26 cellular contexts compared by ENCODE assay signal in the genomic region with DNA sequence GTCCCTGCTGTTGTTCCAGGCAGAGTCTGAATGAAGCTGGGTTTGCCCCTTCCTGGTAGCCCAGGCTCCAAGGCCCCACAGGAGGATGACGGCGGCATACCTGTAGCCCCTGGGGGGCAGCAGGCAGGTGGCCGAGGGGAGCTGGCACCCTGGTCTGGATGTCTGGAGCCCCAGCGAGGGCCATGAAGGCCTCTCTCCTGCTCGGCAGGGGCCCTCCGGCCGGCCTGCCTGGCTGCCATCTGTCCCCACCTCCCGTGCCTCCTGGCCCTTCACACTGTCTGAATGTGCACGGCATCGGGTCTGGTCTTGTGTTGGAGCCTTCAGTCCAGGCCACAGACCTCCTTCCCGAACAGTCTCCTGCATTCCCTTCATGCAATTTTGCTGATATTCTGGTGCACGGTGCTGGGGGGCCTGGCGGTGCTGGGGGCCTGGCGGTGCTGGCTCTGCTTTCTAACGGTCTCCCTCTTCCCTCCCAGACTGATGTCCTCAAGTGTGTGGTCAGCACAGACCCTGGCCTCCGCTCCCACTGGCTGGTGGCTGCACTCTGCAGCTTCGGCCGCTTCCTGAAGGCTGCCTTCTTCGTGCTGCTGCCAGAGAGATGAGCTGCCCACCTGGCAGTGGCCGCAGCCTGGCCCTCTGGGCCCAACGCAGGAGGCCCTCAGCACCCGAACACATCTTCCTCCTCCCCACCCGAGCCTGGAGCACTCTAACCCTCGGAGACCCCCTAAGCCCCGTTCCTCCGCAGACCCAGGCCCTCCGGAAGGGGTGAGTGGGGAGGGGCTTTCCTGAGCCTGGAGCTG. TPM values are rescaled to one million over a fixed set of nuclear protein-coding genes. Genes with fewer than 3 reads are reported as not detected.
DNase-seq lines count a peak whose midpoint lies in the region; ATAC-seq and TF ChIP-seq lines count a peak whose summit lies in the region.
"Had no signal": no experiment of that assay in that cellular context is flagged by ENCODE, and none has a peak within 500 bp of the region (broad histone marks: within the 10 kb centered on the region; RNA-seq: fewer than 3 reads in every experiment).

No MANE protein-coding gene starts in this region.

- H3K4me1 Mint-ChIP-seq in glutamatergic neuron (ENCODE audit: low read depth, unreplicated experiment), result peaks cover 2% of the 10 kb centered on the region
- H3K4me1 Mint-ChIP-seq in neural crest cell, result peaks cover 4% of the 10 kb centered on the region
- H3K4me1 Mint-ChIP-seq in activated T-helper 1 cell treated with anti-CD3 and anti-CD28 coated beads, Interleukin-12 subunit alpha, Interleukin-12 subunit beta, Interleukin-2, Interleukin-4 antibody, amounts not matched to agents 30 ng/mL and 10 ng/mL and 1 ng/mL, durations not matched to agents 14 hours and 24 hours and 36 hours (ENCODE audit: low read depth), result no peaks in the 10 kb centered on the region
- H3K4me1 Mint-ChIP-seq: naive thymus-derived CD4-positive, alpha-beta T cell; stimulated activated effector memory CD8-positive, alpha-beta T cell treated with anti-CD3 and anti-CD28 coated beads, Interleukin-12 subunit alpha, Interleukin-12 subunit beta, amount 100 ng/mL, for 72 hours had no signal

- H3K27ac ChIP-seq in RWPE1, result 0 out of 2 replicates have a peak overlapping the region, but pooled peaks have one; percentile 1
- H3K27ac ChIP-seq: BLaER1 treated with 17β-estradiol and CSF1 and Interleukin-3, amounts not matched to agents 10 nM and 100 nM; breast epithelium; SK-N-MC had no signal

- CTCF ChIA-PET in RWPE1 (lab: Yijun Ruan, JAX), result no interaction called here

- peaks cover 1% of the 10 kb centered on the region for H3K27me3 Mint-ChIP-seq in glutamatergic neuron (ENCODE audit: unreplicated experiment)
- no peaks in the 10 kb centered on the region for H3K27me3 Mint-ChIP-seq in neural crest cell (ENCODE audit: low read depth)
- H3K27me3 Mint-ChIP-seq in activated T-helper 1 cell treated with anti-CD3 and anti-CD28 coated beads, Interleukin-12 subunit alpha, Interleukin-12 subunit beta, Interleukin-2, Interleukin-4 antibody, amounts not matched to agents 30 ng/mL and 10 ng/mL and 1 ng/mL, durations not matched to agents 14 hours and 24 hours and 36 hours (ENCODE audit: insufficient read depth), result no peaks in the 10 kb centered on the region
- H3K27me3 Mint-ChIP-seq: dendritic cell treated with granulocyte-macrophage colony-stimulating factor and Interleukin-4, amounts not matched to agents 40 ng/mL and 50 ng/mL, for 4 days; naive thymus-derived CD4-positive, alpha-beta T cell had no signal

- ATAC-seq in HG03442 (IDR thresholded peaks at IDR 0.05; ENCODE audit: unreplicated experiment) (no peak), left lobe of liver (no peak)

- intact Hi-C loops in activated T-helper 1 cell treated with anti-CD3 and anti-CD28 coated beads, Interleukin-12 subunit alpha, Interleukin-12 subunit beta, Interleukin-2, Interleukin-4 antibody, amounts not matched to agents 30 ng/mL and 10 ng/mL and 1 ng/mL, durations not matched to agents 14 hours and 24 hours and 36 hours (cut with micrococcal nuclease), result no loop called here

- H3K27ac Mint-ChIP-seq in glutamatergic neuron (ENCODE audit: unreplicated experiment) (peak overlapping the region; percentile 43), neural crest cell (ENCODE audit: unreplicated experiment) (peak overlapping the region; percentile 88)
- no peak overlapping the region for H3K27ac Mint-ChIP-seq in activated T-helper 1 cell treated with anti-CD3 and anti-CD28 coated beads, Interleukin-12 subunit alpha, Interleukin-12 subunit beta, Interleukin-2, Interleukin-4 antibody, amounts not matched to agents 30 ng/mL and 10 ng/mL and 1 ng/mL, durations not matched to agents 14 hours and 24 hours and 36 hours
- H3K27ac Mint-ChIP-seq: dendritic cell treated with granulocyte-macrophage colony-stimulating factor and Interleukin-4, amounts not matched to agents 40 ng/mL and 50 ng/mL, for 4 days; naive thymus-derived CD4-positive, alpha-beta T cell had no signal

- H3K36me3 Mint-ChIP-seq in glutamatergic neuron (ENCODE audit: unreplicated experiment) (no peaks in the 10 kb centered on the region), neural crest cell (ENCODE audit: low read depth) (peaks cover 3% of the 10 kb centered on the region)
- no peaks in the 10 kb centered on the region for H3K36me3 Mint-ChIP-seq in activated T-helper 1 cell treated with anti-CD3 and anti-CD28 coated beads, Interleukin-12 subunit alpha, Interleukin-12 subunit beta, Interleukin-2, Interleukin-4 antibody, amounts not matched to agents 30 ng/mL and 10 ng/mL and 1 ng/mL, durations not matched to agents 14 hours and 24 hours and 36 hours (ENCODE audit: low read depth)

- DNase-seq in D341Med (ENCODE audit: low spot score) (peak; percentile 29), RWPE1 (ENCODE audit: low spot score) (no peak), glutamatergic neuron (no peak), neural crest cell (ENCODE audit: low read depth, low spot score) (no peak), left lobe of liver (ENCODE audit: low spot score) (no peak), middle frontal gyrus (ENCODE audit: extremely low spot score, low spot score) (no peak)
- DNase-seq in activated T-helper 1 cell treated with anti-CD3 and anti-CD28 coated beads, Interleukin-12 subunit alpha, Interleukin-12 subunit beta, Interleukin-2, Interleukin-4 antibody, amounts not matched to agents 30 ng/mL and 10 ng/mL and 1 ng/mL, durations not matched to agents 14 hours and 24 hours and 36 hours (ENCODE audit: low spot score), result no peak
- DNase-seq: ACHN; activated CD4-positive, alpha-beta T cell treated with anti-CD3 and anti-CD28 coated beads, Interleukin-2, amount 50 U/mL, for 4 hours; activated CD8-positive, alpha-beta memory T cell treated with anti-CD3 and anti-CD28 coated beads, Interleukin-2, amount 50 U/mL, for 4 hours; activated effector memory CD4-positive, alpha-beta T cell treated with anti-CD3 and anti-CD28 coated beads, Interleukin-2, amount 50 U/mL, for 16 hours; HCEC 1CT; mesendoderm; naive thymus-derived CD4-positive, alpha-beta T cell; NCI-H1105; NCI-H2029; NCI-H526 treated with DMSO at 0.1 percent for 48 hours; retina; stimulated activated CD4-positive, alpha-beta T cell treated with anti-CD3 and anti-CD28 coated beads, Interleukin-2, amount 100 ng/mL, for 48 hours; T-helper 9 cell had no signal

- H3K9me3 Mint-ChIP-seq in glutamatergic neuron (ENCODE audit: unreplicated experiment) (peaks cover 11% of the 10 kb centered on the region), neural crest cell (no peaks in the 10 kb centered on the region)
- H3K9me3 Mint-ChIP-seq in activated T-helper 1 cell treated with anti-CD3 and anti-CD28 coated beads, Interleukin-12 subunit alpha, Interleukin-12 subunit beta, Interleukin-2, Interleukin-4 antibody, amounts not matched to agents 30 ng/mL and 10 ng/mL and 1 ng/mL, durations not matched to agents 14 hours and 24 hours and 36 hours, result no peaks in the 10 kb centered on the region
- H3K9me3 Mint-ChIP-seq: dendritic cell treated with granulocyte-macrophage colony-stimulating factor and Interleukin-4, amounts not matched to agents 40 ng/mL and 50 ng/mL, for 4 days; naive thymus-derived CD4-positive, alpha-beta T cell; stimulated activated effector memory CD8-positive, alpha-beta T cell treated with anti-CD3 and anti-CD28 coated beads, Interleukin-12 subunit alpha, Interleukin-12 subunit beta, amount 100 ng/mL, for 72 hours had no signal

- TF ChIP-seq CTCF in RWPE1 (conservative IDR thresholded peaks at IDR 0.05; ENCODE audit: low read depth), result no peak
- no peak for TF ChIP-seq CTCF in glutamatergic neuron (IDR thresholded peaks at IDR 0.05; ENCODE audit: partially characterized antibody, unreplicated experiment)
- no peak for TF ChIP-seq CTCF in neural crest cell (conservative IDR thresholded peaks at IDR 0.05)

- H3K4me3 Mint-ChIP-seq in glutamatergic neuron (ENCODE audit: unreplicated experiment) (no peak overlapping the region), neural crest cell (peak overlapping the region; percentile 72)
- H3K4me3 Mint-ChIP-seq in activated T-helper 1 cell treated with anti-CD3 and anti-CD28 coated beads, Interleukin-12 subunit alpha, Interleukin-12 subunit beta, Interleukin-2, Interleukin-4 antibody, amounts not matched to agents 30 ng/mL and 10 ng/mL and 1 ng/mL, durations not matched to agents 14 hours and 24 hours and 36 hours, result no peak overlapping the region
- H3K4me3 Mint-ChIP-seq: dendritic cell treated with granulocyte-macrophage colony-stimulating factor and Interleukin-4, amounts not matched to agents 40 ng/mL and 50 ng/mL, for 4 days; stimulated activated effector memory CD8-positive, alpha-beta T cell treated with anti-CD3 and anti-CD28 coated beads, Interleukin-12 subunit alpha, Interleukin-12 subunit beta, amount 100 ng/mL, for 72 hours had no signal

- POLR2A ChIA-PET in RWPE1 (lab: Yijun Ruan, JAX; ENCODE audit: low non-redundant PET), result no interaction called here

RNA-seq across cellular contexts. Expression of gene BOK, which starts 13.5 kb away (rescaled TPM):
- total RNA-seq in glutamatergic neuron (ENCODE audit: unreplicated experiment), result 13.8 TPM
- 6.9 and 8.7 TPM in 2 replicates for total RNA-seq in neural crest cell
- total RNA-seq in activated T-helper 1 cell treated with anti-CD3 and anti-CD28 coated beads, Interleukin-12 subunit alpha, Interleukin-12 subunit beta, Interleukin-2, Interleukin-4 antibody, amounts not matched to agents 30 ng/mL and 10 ng/mL and 1 ng/mL, durations not matched to agents 14 hours and 24 hours and 36 hours, result 0.07 TPM in 1 of 2 replicates, not detected in the other
- 95.8 TPM for total RNA-seq in left lobe of liver
